1 cellular context compared by ENCODE assay signal in the genomic region with DNA sequence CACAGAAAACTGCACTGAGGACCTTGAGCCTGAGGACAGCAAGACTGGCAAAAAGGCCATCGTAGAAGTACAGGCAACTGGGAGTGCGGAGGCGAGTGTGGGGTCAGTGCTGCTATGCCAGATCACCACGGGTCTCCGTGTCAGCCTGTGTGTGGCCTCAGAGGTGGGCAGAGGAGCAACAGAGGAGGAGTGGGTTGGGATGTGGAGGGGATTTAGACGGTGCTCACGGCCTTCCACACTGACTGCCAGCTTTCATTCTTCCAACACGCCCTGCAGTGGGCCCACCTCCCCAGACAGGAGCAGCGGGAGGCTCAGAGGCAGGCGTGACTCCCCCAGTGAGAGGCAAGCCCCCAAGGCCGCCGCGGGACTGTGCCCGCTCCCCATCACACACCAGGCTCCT.
TF ChIP-seq lines count a peak whose summit lies in the region.

No MANE protein-coding gene starts in this region.

TF ChIP-seq in WTC11, 78 proteins besides CTCF, POLR2A, EP300 and RAD21 (continued from another document):
- TF ChIP-seq ZMAT4 (CRISPR knock-in tag; IDR thresholded peaks at IDR 0.05): no peak
- TF ChIP-seq, protein P1, sequence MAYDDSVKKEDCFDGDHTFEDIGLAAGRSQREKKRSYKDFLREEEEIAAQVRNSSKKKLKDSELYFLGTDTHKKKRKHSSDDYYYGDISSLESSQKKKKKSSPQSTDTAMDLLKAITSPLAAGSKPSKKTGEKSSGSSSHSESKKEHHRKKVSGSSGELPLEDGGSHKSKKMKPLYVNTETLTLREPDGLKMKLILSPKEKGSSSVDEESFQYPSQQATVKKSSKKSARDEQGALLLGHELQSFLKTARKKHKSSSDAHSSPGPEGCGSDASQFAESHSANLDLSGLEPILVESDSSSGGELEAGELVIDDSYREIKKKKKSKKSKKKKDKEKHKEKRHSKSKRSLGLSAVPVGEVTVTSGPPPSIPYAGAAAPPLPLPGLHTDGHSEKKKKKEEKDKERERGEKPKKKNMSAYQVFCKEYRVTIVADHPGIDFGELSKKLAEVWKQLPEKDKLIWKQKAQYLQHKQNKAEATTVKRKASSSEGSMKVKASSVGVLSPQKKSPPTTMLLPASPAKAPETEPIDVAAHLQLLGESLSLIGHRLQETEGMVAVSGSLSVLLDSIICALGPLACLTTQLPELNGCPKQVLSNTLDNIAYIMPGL (CRISPR knock-in tag; IDR thresholded peaks at IDR 0.05): no peak
- TF ChIP-seq RORB (CRISPR knock-in tag; IDR thresholded peaks at IDR 0.05): no peak
- TF ChIP-seq PRRX2 (CRISPR knock-in tag; IDR thresholded peaks at IDR 0.05): no peak
- TF ChIP-seq SP1 (CRISPR knock-in tag; conservative IDR thresholded peaks at IDR 0.05): no peak
- TF ChIP-seq USF1 (CRISPR knock-in tag; IDR thresholded peaks at IDR 0.05): no peak
- no peak for TF ChIP-seq SMAD4 (CRISPR knock-in tag; IDR thresholded peaks at IDR 0.05)
- TF ChIP-seq, protein P2, sequence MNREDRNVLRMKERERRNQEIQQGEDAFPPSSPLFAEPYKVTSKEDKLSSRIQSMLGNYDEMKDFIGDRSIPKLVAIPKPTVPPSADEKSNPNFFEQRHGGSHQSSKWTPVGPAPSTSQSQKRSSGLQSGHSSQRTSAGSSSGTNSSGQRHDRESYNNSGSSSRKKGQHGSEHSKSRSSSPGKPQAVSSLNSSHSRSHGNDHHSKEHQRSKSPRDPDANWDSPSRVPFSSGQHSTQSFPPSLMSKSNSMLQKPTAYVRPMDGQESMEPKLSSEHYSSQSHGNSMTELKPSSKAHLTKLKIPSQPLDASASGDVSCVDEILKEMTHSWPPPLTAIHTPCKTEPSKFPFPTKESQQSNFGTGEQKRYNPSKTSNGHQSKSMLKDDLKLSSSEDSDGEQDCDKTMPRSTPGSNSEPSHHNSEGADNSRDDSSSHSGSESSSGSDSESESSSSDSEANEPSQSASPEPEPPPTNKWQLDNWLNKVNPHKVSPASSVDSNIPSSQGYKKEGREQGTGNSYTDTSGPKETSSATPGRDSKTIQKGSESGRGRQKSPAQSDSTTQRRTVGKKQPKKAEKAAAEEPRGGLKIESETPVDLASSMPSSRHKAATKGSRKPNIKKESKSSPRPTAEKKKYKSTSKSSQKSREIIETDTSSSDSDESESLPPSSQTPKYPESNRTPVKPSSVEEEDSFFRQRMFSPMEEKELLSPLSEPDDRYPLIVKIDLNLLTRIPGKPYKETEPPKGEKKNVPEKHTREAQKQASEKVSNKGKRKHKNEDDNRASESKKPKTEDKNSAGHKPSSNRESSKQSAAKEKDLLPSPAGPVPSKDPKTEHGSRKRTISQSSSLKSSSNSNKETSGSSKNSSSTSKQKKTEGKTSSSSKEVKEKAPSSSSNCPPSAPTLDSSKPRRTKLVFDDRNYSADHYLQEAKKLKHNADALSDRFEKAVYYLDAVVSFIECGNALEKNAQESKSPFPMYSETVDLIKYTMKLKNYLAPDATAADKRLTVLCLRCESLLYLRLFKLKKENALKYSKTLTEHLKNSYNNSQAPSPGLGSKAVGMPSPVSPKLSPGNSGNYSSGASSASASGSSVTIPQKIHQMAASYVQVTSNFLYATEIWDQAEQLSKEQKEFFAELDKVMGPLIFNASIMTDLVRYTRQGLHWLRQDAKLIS (CRISPR knock-in tag; IDR thresholded peaks at IDR 0.05; ENCODE audit: borderline replicate concordance): no peak
